In the genomic region with DNA sequence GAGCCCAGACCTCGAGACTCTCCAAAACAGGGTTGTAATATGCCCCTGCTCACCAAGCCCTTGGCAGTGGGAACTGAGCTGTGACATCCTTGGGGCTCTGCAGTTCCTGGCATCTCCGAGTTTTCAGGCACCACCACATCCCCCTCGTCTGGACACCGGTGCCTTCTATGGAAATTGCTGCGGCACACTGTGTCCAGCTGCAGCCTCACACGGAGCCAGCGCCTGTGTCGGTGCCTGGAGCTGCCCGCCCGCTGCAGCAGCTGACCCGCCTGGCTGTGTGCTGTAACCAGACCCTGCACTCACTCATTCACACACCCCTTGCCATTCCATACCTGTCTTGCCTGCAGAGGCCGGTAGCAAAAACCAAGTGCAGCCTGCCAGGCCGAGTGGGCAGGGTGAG, we compare ENCODE assay signal across 1 cellular context.
TF ChIP-seq lines count a peak whose summit lies in the region.

No MANE protein-coding gene starts in this region.

TF ChIP-seq in GM23338, 12 proteins besides CTCF, POLR2A, EP300 and RAD21 (continued from another document):
- no peak for TF ChIP-seq ZNF462 (CRISPR knock-in tag; IDR thresholded peaks at IDR 0.05)
